Comparison of ENCODE assay signal across 8 cellular contexts in genomic region chr11:66022401-66023185, GRCh38. TPM values are rescaled to one million over a fixed set of nuclear protein-coding genes. Genes with fewer than 3 reads are reported as not detected.
DNase-seq lines count a peak whose midpoint lies in the region; ATAC-seq, FAIRE-seq and TF ChIP-seq lines count a peak whose summit lies in the region.

No MANE protein-coding gene starts in this region.

- in situ Hi-C loops in HAP-1 (cut with MboI; ENCODE audit: low sequenced_read_pairs), result no loop called here

- dilution Hi-C loops in endothelial cell of umbilical vein (cut with MboI; ENCODE audit: extremely low pct_ligation_motif_present, low sequenced_read_pairs), result no loop called here

- H3K4me1 ChIP-seq in BE2C, result no peaks in the 10 kb centered on the region
- H3K4me1 ChIP-seq in HAP-1, result peaks cover 4% of the 10 kb centered on the region; the same call in 1 of the 2 replicates
- peaks cover 17% of the 10 kb centered on the region for H3K4me1 ChIP-seq in endothelial cell of umbilical vein (ENCODE audit: control insufficient read depth, extremely low read depth, insufficient read depth, low read length)
- no peaks in the 10 kb centered on the region for H3K4me1 ChIP-seq in muscle layer of colon (ENCODE audit: insufficient read depth, low read length)

- 0 out of 2 replicates have a peak, but pooled peaks cover 3% of the 10 kb centered on the region for H3K27me3 ChIP-seq in BE2C
- H3K27me3 ChIP-seq in HAP-1 (ENCODE audit: low read depth), result no peaks in the 10 kb centered on the region
- no peaks in the 10 kb centered on the region for H3K27me3 ChIP-seq in endothelial cell of umbilical vein (ENCODE audit: control insufficient read depth in 2 of 2, insufficient read depth in 2 of 2, low read length in 2 of 2)
- H3K27me3 ChIP-seq in muscle layer of colon (ENCODE audit: control insufficient read depth in 1 of 2, insufficient read depth in 2 of 2, low read length in 2 of 2), result peaks cover 0 to 10% of the 10 kb centered on the region in 2 donors

- H3K4me3 ChIP-seq in BE2C (ENCODE audit: low read depth, low read length), result peak overlapping the region; percentile 45
- peak overlapping the region; percentile 9; the same call in 1 of the 2 replicates for H3K4me3 ChIP-seq in HAP-1
- H3K4me3 ChIP-seq in endothelial cell of umbilical vein (replicated peaks in 1 of 3; ENCODE audit: insufficient read depth in 1 of 3, low read depth in 1 of 3, low read length in 3 of 3), result no peak overlapping the region
- peak overlapping the region; percentile 21 to 35 for H3K4me3 ChIP-seq in muscle layer of colon (ENCODE audit: low read depth in 1 of 2, low read length in 2 of 2)

- no peak for TF ChIP-seq POLR2A in endothelial cell of umbilical vein (IDR thresholded peaks at IDR 0.05; ENCODE audit: low read depth, low read length)

- H3K9ac ChIP-seq in endothelial cell of umbilical vein (replicated peaks; ENCODE audit: extremely low read depth, insufficient read depth, low read length) (no peak overlapping the region), muscle layer of colon (ENCODE audit: low read length) (no peak overlapping the region)

- DNase-seq in BE2C (peak; percentile 85), HAP-1 (ENCODE audit: low spot score in 2 of 2) (peak; percentile 46 to 88), NOMO-1 (lab: John Stamatoyannopoulos, UW; ENCODE audit: unreplicated experiment in 2 of 2) (peak; percentile 55 to 76), endothelial cell of umbilical vein (ENCODE audit: low read depth, low spot score) (peak; percentile 67)
- peak; percentile 39 for DNase-seq in activated CD8-positive, alpha-beta memory T cell treated with anti-CD3 and anti-CD28 coated beads, Interleukin-2, amount 50 U/mL, for 24 hours (ENCODE audit: extremely low read depth)
- peak; percentile 62 to 65 for DNase-seq in stimulated activated CD8-positive, alpha-beta memory T cell treated with anti-CD3 and anti-CD28 coated beads, Interleukin-7, amount 100 ng/mL, for 1 hour (ENCODE audit: low read depth in 2 of 2)

- no peaks in the 10 kb centered on the region for H3K9me1 ChIP-seq in endothelial cell of umbilical vein (replicated peaks; ENCODE audit: control insufficient read depth, extremely low read depth, insufficient read depth, low read length)

- no peaks in the 10 kb centered on the region for H4K20me1 ChIP-seq in endothelial cell of umbilical vein (replicated peaks; ENCODE audit: control insufficient read depth, extremely low read depth, insufficient read depth, low read length)

- FAIRE-seq in endothelial cell of umbilical vein (lab: Jason Lieb, UNC), result peak; percentile 85

- H3K27ac ChIP-seq in endothelial cell of umbilical vein (ENCODE audit: insufficient read depth, low read depth, low read length), result no peak overlapping the region
- no peak overlapping the region for H3K27ac ChIP-seq in muscle layer of colon (ENCODE audit: low read depth, low read length)

- POLR2A ChIA-PET in endothelial cell of umbilical vein (lab: Charles Lee), result interaction anchor here (1.1 kb wide), 1 partner anchor 20 kb away, joined by 5 read pairs; the partner anchor contains the start of genes BANF1 and EIF1AD

- intact Hi-C loops in endothelial cell of umbilical vein (cut with micrococcal nuclease), result loop anchor here (1.0 kb wide), 2 partner anchors 23 to 33 kb away; no protein-coding TSS in a partner anchor

- CTCF ChIA-PET in endothelial cell of umbilical vein (lab: Charles Lee), result interaction anchor here (0.6 to 2.4 kb wide), 28 partner anchors 9 to 385 kb away, joined by 3 to 37 read pairs (median 6); partner anchors contain the start of genes BANF1, CCDC85B, CST6 and EIF1AD

- H3K9me3 ChIP-seq in BE2C (no peaks in the 10 kb centered on the region), HAP-1 (no peaks in the 10 kb centered on the region), endothelial cell of umbilical vein (replicated peaks; ENCODE audit: control insufficient read depth, insufficient read depth, low read length) (no peaks in the 10 kb centered on the region), muscle layer of colon (ENCODE audit: low read length) (no peaks in the 10 kb centered on the region)

- H2AFZ ChIP-seq in endothelial cell of umbilical vein (ENCODE audit: low read depth, low read length), result peak overlapping the region; percentile 49

- peak; percentile 84 for TF ChIP-seq CTCF in BE2C (IDR thresholded peaks at IDR 0.05; ENCODE audit: low read depth, low read length)
- TF ChIP-seq CTCF in endothelial cell of umbilical vein (IDR thresholded peaks at IDR 0.05; ENCODE audit: extremely low read depth in 1 of 2, insufficient read depth in 1 of 2, low read depth in 1 of 2, low read length in 2 of 2), result peak; percentile 97 to 98

- H3K36me3 ChIP-seq in BE2C (no peaks in the 10 kb centered on the region), HAP-1 (replicated peaks) (no peaks in the 10 kb centered on the region), endothelial cell of umbilical vein (ENCODE audit: control insufficient read depth in 2 of 2, extremely low read depth in 1 of 2, insufficient read depth in 2 of 2, low read length in 2 of 2) (no peaks in the 10 kb centered on the region), muscle layer of colon (ENCODE audit: insufficient read depth, low read length) (no peaks in the 10 kb centered on the region)

- no peak for ATAC-seq in GM21576 (IDR thresholded peaks at IDR 0.05; ENCODE audit: unreplicated experiment)

- H3K4me2 ChIP-seq in endothelial cell of umbilical vein (ENCODE audit: insufficient read depth, low read length), result peak overlapping the region; percentile 4

- no peaks in the 10 kb centered on the region for H3K79me2 ChIP-seq in endothelial cell of umbilical vein (ENCODE audit: control insufficient read depth, insufficient read depth, low read length)

- BruUV-seq in endothelial cell of umbilical vein (replicated peaks; lab: Mats Ljungman, UMichigan), result no TSS peak

TF ChIP-seq in endothelial cell of umbilical vein, 7 proteins besides CTCF, POLR2A, EP300 and RAD21 (continues in another document):
- TF ChIP-seq POLR2AphosphoS5 (IDR thresholded peaks at IDR 0.05; ENCODE audit: insufficient read depth, low read depth, low read length) (peak; percentile 59), JUN (IDR thresholded peaks at IDR 0.05; ENCODE audit: borderline replicate concordance, insufficient read depth, insufficient read length, low read depth) (no peak)

RNA-seq across cellular contexts. Expression of gene CATSPER1, which starts 3.7 kb away (rescaled TPM):
- not detected for polyA plus RNA-seq in BE2C (2012; ENCODE audit: insufficient read depth, insufficient read length, low read depth)
- 1.0 and 1.3 TPM in 2 replicates for total RNA-seq in endothelial cell of umbilical vein
- 0.68 and 0.89 TPM in 2 replicates for polyA plus RNA-seq in endothelial cell of umbilical vein
- 1.1 and 1.7 TPM in 2 replicates for polyA plus RNA-seq in endothelial cell of umbilical vein (2011; cell fraction: cytosol; rRNA removed)
- polyA plus RNA-seq in endothelial cell of umbilical vein (2011; cell fraction: nucleus; rRNA removed), result 0.41 and 0.58 TPM in 2 replicates
- 0.58 and 0.78 TPM in 2 replicates for polyA plus RNA-seq in endothelial cell of umbilical vein (2012)
- 0.42 TPM in 1 of 2 replicates, not detected in the other for polyA minus RNA-seq in endothelial cell of umbilical vein
- polyA minus RNA-seq in endothelial cell of umbilical vein (2011; cell fraction: cytosol; rRNA and poly(A)+ RNA removed), result 0.61 TPM
- 0.48 TPM in 1 of 2 replicates, not detected in the other for polyA minus RNA-seq in endothelial cell of umbilical vein (2011; cell fraction: nucleus; rRNA and poly(A)+ RNA removed)

RNA-seq across cellular contexts. Expression of gene CST6, which starts 10.8 kb away (rescaled TPM):
- polyA plus RNA-seq in BE2C (2012; ENCODE audit: insufficient read depth, insufficient read length, low read depth), result not detected
- total RNA-seq in endothelial cell of umbilical vein, result 0.46 and 0.92 TPM in 2 replicates
- 2.2 and 2.5 TPM in 2 replicates for polyA plus RNA-seq in endothelial cell of umbilical vein
- 0.74 and 1.1 TPM in 2 replicates for polyA plus RNA-seq in endothelial cell of umbilical vein (2011; cell fraction: cytosol; rRNA removed)
- 0.36 TPM in 1 of 2 replicates, not detected in the other for polyA plus RNA-seq in endothelial cell of umbilical vein (2011; cell fraction: nucleus; rRNA removed)
- polyA plus RNA-seq in endothelial cell of umbilical vein (2012), result not detected in 2 replicates
- polyA minus RNA-seq in endothelial cell of umbilical vein, result 0.93 TPM in 1 of 2 replicates, not detected in the other
- polyA minus RNA-seq in endothelial cell of umbilical vein (2011; cell fraction: cytosol; rRNA and poly(A)+ RNA removed), result not detected
- not detected in 2 replicates for polyA minus RNA-seq in endothelial cell of umbilical vein (2011; cell fraction: nucleus; rRNA and poly(A)+ RNA removed)

RNA-seq across cellular contexts. Expression of gene BANF1, which starts 20.3 kb away (rescaled TPM):
- polyA plus RNA-seq in BE2C (2012; ENCODE audit: insufficient read depth, insufficient read length, low read depth), result 895 TPM
- 246 and 269 TPM in 2 replicates for total RNA-seq in endothelial cell of umbilical vein
- 367 and 376 TPM in 2 replicates for polyA plus RNA-seq in endothelial cell of umbilical vein
- 265 and 357 TPM in 2 replicates for polyA plus RNA-seq in endothelial cell of umbilical vein (2011; cell fraction: cytosol; rRNA removed)
- polyA plus RNA-seq in endothelial cell of umbilical vein (2011; cell fraction: nucleus; rRNA removed), result 128 and 134 TPM in 2 replicates
- polyA plus RNA-seq in endothelial cell of umbilical vein (2012), result 213 and 282 TPM in 2 replicates
- polyA minus RNA-seq in endothelial cell of umbilical vein, result 112 and 123 TPM in 2 replicates
- polyA minus RNA-seq in endothelial cell of umbilical vein (2011; cell fraction: cytosol; rRNA and poly(A)+ RNA removed), result 76.7 TPM
- 25.3 and 32.3 TPM in 2 replicates for polyA minus RNA-seq in endothelial cell of umbilical vein (2011; cell fraction: nucleus; rRNA and poly(A)+ RNA removed)

RNA-seq across cellular contexts. Expression of gene EIF1AD, which starts 20.6 kb away (rescaled TPM):
- polyA plus RNA-seq in BE2C (2012; ENCODE audit: insufficient read depth, insufficient read length, low read depth), result 94.0 TPM
- 39.7 and 42.4 TPM in 2 replicates for total RNA-seq in endothelial cell of umbilical vein
- polyA plus RNA-seq in endothelial cell of umbilical vein, result 35.7 and 39.3 TPM in 2 replicates
- 35.2 and 35.3 TPM in 2 replicates for polyA plus RNA-seq in endothelial cell of umbilical vein (2011; cell fraction: cytosol; rRNA removed)
- 30.8 and 32.6 TPM in 2 replicates for polyA plus RNA-seq in endothelial cell of umbilical vein (2011; cell fraction: nucleus; rRNA removed)
- polyA plus RNA-seq in endothelial cell of umbilical vein (2012), result 24.0 and 26.1 TPM in 2 replicates
- polyA minus RNA-seq in endothelial cell of umbilical vein, result 58.8 and 70.1 TPM in 2 replicates
- polyA minus RNA-seq in endothelial cell of umbilical vein (2011; cell fraction: cytosol; rRNA and poly(A)+ RNA removed), result 27.9 TPM
- polyA minus RNA-seq in endothelial cell of umbilical vein (2011; cell fraction: nucleus; rRNA and poly(A)+ RNA removed), result 11.9 and 14.0 TPM in 2 replicates

RNA-seq across cellular contexts. Expression of gene GAL3ST3, which starts 26.4 kb away (rescaled TPM):
- polyA plus RNA-seq in BE2C (2012; ENCODE audit: insufficient read depth, insufficient read length, low read depth), result 6.3 TPM
- total RNA-seq in endothelial cell of umbilical vein, result not detected in 2 replicates
- 0.15 and 0.24 TPM in 2 replicates for polyA plus RNA-seq in endothelial cell of umbilical vein
- polyA plus RNA-seq in endothelial cell of umbilical vein (2011; cell fraction: cytosol; rRNA removed), result 0.04 and 0.06 TPM in 2 replicates
- 0.17 TPM in 1 of 2 replicates, not detected in the other for polyA plus RNA-seq in endothelial cell of umbilical vein (2011; cell fraction: nucleus; rRNA removed)
- polyA plus RNA-seq in endothelial cell of umbilical vein (2012), result not detected in 2 replicates
- polyA minus RNA-seq in endothelial cell of umbilical vein, result not detected in 2 replicates
- not detected for polyA minus RNA-seq in endothelial cell of umbilical vein (2011; cell fraction: cytosol; rRNA and poly(A)+ RNA removed)
- polyA minus RNA-seq in endothelial cell of umbilical vein (2011; cell fraction: nucleus; rRNA and poly(A)+ RNA removed), result not detected in 2 replicates

Comparison
In these comparisons a context has a peak if more than half of its experiments do, and no peak if none do; other contexts are left out.
1. H3K4me3 ChIP-seq: peak in BE2C (single experiment), HAP-1 (single experiment) and muscle layer of colon (2 of 2); none in endothelial cell of umbilical vein (0 of 3).
2. Peak in every context shown above with its lines, with median percentiles within 50 percentile points of each other: DNase-seq.